1 cellular context compared by ENCODE assay signal in the genomic region with DNA sequence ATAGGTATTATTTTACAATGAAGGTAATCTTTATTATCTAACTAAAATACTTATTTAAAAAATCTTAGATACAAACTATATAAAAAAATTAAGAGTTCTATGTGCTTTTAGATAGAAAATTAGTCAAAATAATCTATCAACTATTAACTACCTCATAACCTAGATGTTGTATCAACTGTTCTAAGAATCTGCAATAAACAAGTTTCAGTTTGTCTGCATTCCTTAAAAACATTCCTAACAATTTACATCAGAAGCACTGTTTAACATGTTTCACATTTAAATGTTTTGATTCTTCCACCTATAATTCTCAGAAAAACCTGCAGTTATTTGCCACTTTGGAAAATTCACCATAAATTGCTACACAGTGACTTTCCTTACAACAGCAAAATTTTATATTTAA.
TF ChIP-seq lines count a peak whose summit lies in the region.

No MANE protein-coding gene starts in this region.

TF ChIP-seq in IMR-90, 13 proteins besides CTCF, POLR2A, EP300 and RAD21:
- TF ChIP-seq MXI1 (IDR thresholded peaks at IDR 0.05; ENCODE audit: borderline replicate concordance, low read depth, low read length) (no peak), MAZ (IDR thresholded peaks at IDR 0.05; ENCODE audit: borderline replicate concordance, low read depth, low read length) (no peak), RCOR1 (IDR thresholded peaks at IDR 0.05; ENCODE audit: insufficient replicate concordance, low read length) (no peak), CHD1 (IDR thresholded peaks at IDR 0.05; ENCODE audit: low read depth, low read length) (no peak), SMC3 (IDR thresholded peaks at IDR 0.05; ENCODE audit: low read depth, low read length) (no peak), BHLHE40 (IDR thresholded peaks at IDR 0.05; ENCODE audit: low read depth, low read length) (no peak), FOS (IDR thresholded peaks at IDR 0.05; ENCODE audit: low read depth, low read length) (no peak), CEBPB (IDR thresholded peaks at IDR 0.05; ENCODE audit: low read depth, low read length) (no peak), MAFK (IDR thresholded peaks at IDR 0.05; ENCODE audit: low read depth, low read length) (no peak), NFE2L2 (IDR thresholded peaks at IDR 0.05; ENCODE audit: low read depth, low read length) (no peak), RFX5 (IDR thresholded peaks at IDR 0.05; ENCODE audit: low read depth, low read length) (no peak)
- TF ChIP-seq, protein P1, sequence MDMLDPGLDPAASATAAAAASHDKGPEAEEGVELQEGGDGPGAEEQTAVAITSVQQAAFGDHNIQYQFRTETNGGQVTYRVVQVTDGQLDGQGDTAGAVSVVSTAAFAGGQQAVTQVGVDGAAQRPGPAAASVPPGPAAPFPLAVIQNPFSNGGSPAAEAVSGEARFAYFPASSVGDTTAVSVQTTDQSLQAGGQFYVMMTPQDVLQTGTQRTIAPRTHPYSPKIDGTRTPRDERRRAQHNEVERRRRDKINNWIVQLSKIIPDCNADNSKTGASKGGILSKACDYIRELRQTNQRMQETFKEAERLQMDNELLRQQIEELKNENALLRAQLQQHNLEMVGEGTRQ (IDR thresholded peaks at IDR 0.05; ENCODE audit: low read depth, low read length) = no peak
- TF ChIP-seq, protein P2, sequence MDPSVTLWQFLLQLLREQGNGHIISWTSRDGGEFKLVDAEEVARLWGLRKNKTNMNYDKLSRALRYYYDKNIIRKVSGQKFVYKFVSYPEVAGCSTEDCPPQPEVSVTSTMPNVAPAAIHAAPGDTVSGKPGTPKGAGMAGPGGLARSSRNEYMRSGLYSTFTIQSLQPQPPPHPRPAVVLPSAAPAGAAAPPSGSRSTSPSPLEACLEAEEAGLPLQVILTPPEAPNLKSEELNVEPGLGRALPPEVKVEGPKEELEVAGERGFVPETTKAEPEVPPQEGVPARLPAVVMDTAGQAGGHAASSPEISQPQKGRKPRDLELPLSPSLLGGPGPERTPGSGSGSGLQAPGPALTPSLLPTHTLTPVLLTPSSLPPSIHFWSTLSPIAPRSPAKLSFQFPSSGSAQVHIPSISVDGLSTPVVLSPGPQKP (IDR thresholded peaks at IDR 0.05; ENCODE audit: borderline replicate concordance, low read depth, low read length) = no peak
